Comparison of ENCODE assay signal across 25 cellular contexts in genomic region chr6:47157653-47158219, GRCh38.
"Had no signal": no experiment of that assay in that cellular context is flagged by ENCODE, and none has a peak within 500 bp of the region (broad histone marks: within the 10 kb centered on the region; RNA-seq: fewer than 3 reads in every experiment).

No MANE protein-coding gene starts in this region.

- H3K27me3 Mint-ChIP-seq: activated CD4-positive, alpha-beta T cell treated with anti-CD3 and anti-CD28 coated beads, Interleukin-2, amount 10 ng/mL, durations not matched to agents 24 days and 14 days; activated T-cell treated with anti-CD3 and anti-CD28 coated beads, Interleukin-2, amount 50 U/mL, for 24 hours had no signal

- H3K9me3 ChIP-seq: adrenal gland, body of pancreas, breast epithelium, SJCRH30 had no signal

- H3K4me1 Mint-ChIP-seq: activated CD4-positive, alpha-beta T cell treated with anti-CD3 and anti-CD28 coated beads, Interleukin-2, amount 10 ng/mL, durations not matched to agents 24 days and 14 days had no signal

- ATAC-seq: activated CD8-positive, alpha-beta T cell treated with anti-CD3 and anti-CD28 coated beads, Interleukin-2, amount 10 ng/mL, durations not matched to agents 7 days and 5 days; activated naive CD4-positive, alpha-beta T cell treated with anti-CD3 and anti-CD28 coated beads, Interleukin-2, amount 50 U/mL, for 72 hours; body of pancreas; Panc1 had no signal

- H3K36me3 ChIP-seq: adrenal gland, breast epithelium, SJCRH30 had no signal

- H3K9me3 Mint-ChIP-seq: activated CD4-positive, alpha-beta T cell treated with anti-CD3 and anti-CD28 coated beads, Interleukin-2, amount 10 ng/mL, durations not matched to agents 24 days and 14 days; activated naive CD4-positive, alpha-beta T cell treated with anti-CD3 and anti-CD28 coated beads for 36 hours; activated naive CD4-positive, alpha-beta T cell treated with anti-CD3 and anti-CD28 coated beads, Interleukin-2, amount 50 U/mL, for 72 hours; activated T-cell treated with anti-CD3 and anti-CD28 coated beads, Interleukin-2, amount 50 U/mL, for 24 hours; activated T-helper 2 cell treated with anti-CD3 and anti-CD28 coated beads, Interferon-gamma antibody, Interleukin-2, Interleukin-4, amounts not matched to agents 10 μg/mL and 5 μg/mL and 100 μg/mL, durations not matched to agents 14 hours and 24 hours and 36 hours had no signal

- H3K27me3 ChIP-seq: adrenal gland, body of pancreas, breast epithelium, SJCRH30 had no signal

- H3K27ac Mint-ChIP-seq: activated CD4-positive, alpha-beta T cell treated with anti-CD3 and anti-CD28 coated beads, Interleukin-2, amount 10 ng/mL, durations not matched to agents 24 days and 14 days; activated CD8-positive, alpha-beta T cell treated with anti-CD3 and anti-CD28 coated beads, Interleukin-2, amount 10 ng/mL, durations not matched to agents 7 days and 5 days; activated naive CD4-positive, alpha-beta T cell treated with anti-CD3 and anti-CD28 coated beads for 36 hours; activated naive CD4-positive, alpha-beta T cell treated with anti-CD3 and anti-CD28 coated beads, Interleukin-2, amount 50 U/mL, for 72 hours; activated T-cell treated with anti-CD3 and anti-CD28 coated beads, Interleukin-2, amount 50 U/mL, for 24 hours; activated T-helper 2 cell treated with anti-CD3 and anti-CD28 coated beads, Interferon-gamma antibody, Interleukin-2, Interleukin-4, amounts not matched to agents 10 μg/mL and 5 μg/mL and 100 μg/mL, durations not matched to agents 14 hours and 24 hours and 36 hours had no signal

- H3K4me1 ChIP-seq: adrenal gland, breast epithelium, SJCRH30 had no signal

- FAIRE-seq: astrocyte, TTC549 had no signal

- H3K4me3 Mint-ChIP-seq: activated CD4-positive, alpha-beta T cell treated with anti-CD3 and anti-CD28 coated beads, Interleukin-2, amount 10 ng/mL, durations not matched to agents 24 days and 14 days; activated CD8-positive, alpha-beta T cell treated with anti-CD3 and anti-CD28 coated beads, Interleukin-2, amount 10 ng/mL, durations not matched to agents 7 days and 5 days; activated naive CD4-positive, alpha-beta T cell treated with anti-CD3 and anti-CD28 coated beads for 36 hours; activated T-cell treated with anti-CD3 and anti-CD28 coated beads, Interleukin-2, amount 50 U/mL, for 24 hours had no signal

- H3K36me3 Mint-ChIP-seq: activated naive CD4-positive, alpha-beta T cell treated with anti-CD3 and anti-CD28 coated beads, Interleukin-2, amount 50 U/mL, for 72 hours had no signal

- H3K4me3 ChIP-seq: adrenal gland, body of pancreas, breast epithelium, SJCRH30, SK-N-MC had no signal

- DNase-seq: activated CD4-positive, alpha-beta T cell treated with anti-CD3 and anti-CD28 coated beads, Interleukin-2, amount 10 ng/mL, durations not matched to agents 24 days and 14 days; activated CD4-positive, alpha-beta T cell treated with anti-CD3 and anti-CD28 coated beads, Interleukin-2, amount 50 U/mL, for 48 hours; activated CD8-positive, alpha-beta T cell treated with anti-CD3 and anti-CD28 coated beads, Interleukin-2, amount 10 ng/mL, durations not matched to agents 7 days and 5 days; activated gamma-delta T cell treated with Interleukin-2 at 50 U/mL for 16 hours; activated naive CD4-positive, alpha-beta T cell treated with anti-CD3 and anti-CD28 coated beads for 36 hours; activated T-cell treated with anti-CD3 and anti-CD28 coated beads, Interleukin-2, amount 50 U/mL, for 24 hours; adrenal gland; body of pancreas; NCI-H1092 treated with DMSO at 0.1 percent for 48 hours; NCI-H187; NCI-H2029 treated with DMSO at 0.1 percent for 48 hours; NCI-H2171 treated with DMSO at 0.1 percent for 48 hours; NCI-H2227 treated with DMSO at 0.1 percent for 48 hours; NCI-H446; NCI-H510A treated with DMSO at 0.1 percent for 48 hours; NCI-H526 treated with DMSO at 0.1 percent for 48 hours; SHP77; SJCRH30 had no signal

- H3K27ac ChIP-seq: adrenal gland, body of pancreas, breast epithelium, SJCRH30, SK-N-MC had no signal
